1 cellular context compared by ENCODE assay signal in the genomic region with DNA sequence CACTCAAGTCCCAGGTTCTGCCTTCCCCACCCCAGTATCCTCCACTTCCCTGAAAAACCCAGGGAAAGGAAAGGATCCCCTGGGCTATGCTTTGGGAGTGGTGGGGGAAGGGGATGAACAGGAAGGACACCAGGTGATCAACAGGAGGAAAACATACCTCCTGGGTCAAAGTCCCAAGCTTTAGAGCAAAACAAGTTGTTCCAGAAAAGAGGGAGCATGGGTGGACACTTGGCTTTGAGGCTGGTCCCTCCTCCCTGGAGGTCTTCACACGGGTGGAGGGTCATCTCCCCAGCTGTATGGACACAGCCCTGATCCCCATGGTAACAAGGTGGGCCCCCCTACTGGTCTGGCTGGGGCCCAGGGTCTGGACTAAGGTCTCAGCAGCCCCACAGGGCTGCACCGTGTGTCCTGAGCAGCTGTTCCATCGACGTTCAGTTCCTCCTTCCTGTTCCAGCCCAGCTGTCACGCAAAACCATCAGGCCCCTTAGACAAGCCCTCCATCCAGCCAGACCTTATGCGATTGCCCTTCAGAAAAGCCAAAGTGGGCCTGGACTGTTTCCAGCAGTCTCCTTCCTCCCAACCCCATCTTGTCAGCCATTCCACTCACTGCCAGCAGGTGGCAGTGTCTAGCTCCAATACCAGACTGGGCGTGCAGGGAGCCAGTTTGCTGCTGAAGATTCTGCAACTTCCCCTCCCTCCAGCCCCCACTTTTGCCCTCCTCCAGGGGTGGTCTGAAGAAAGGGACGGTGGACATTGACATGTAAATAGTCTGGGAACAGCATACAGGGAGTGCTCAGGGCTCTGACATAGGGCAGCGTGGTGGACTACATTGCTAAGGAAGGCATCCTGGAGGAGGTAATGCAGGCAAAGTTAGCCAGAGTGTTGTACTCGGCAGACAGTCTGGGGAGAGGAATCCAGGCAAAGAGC.
TF ChIP-seq lines count a peak whose summit lies in the region.

No MANE protein-coding gene starts in this region.

TF ChIP-seq in K562, 482 proteins besides CTCF, POLR2A, EP300 and RAD21 (continues in another document):
- TF ChIP-seq TBL1XR1 (IDR thresholded peaks at IDR 0.05; ENCODE audit: low read length in 2 of 2), result peak in 1 of 2 experiments; percentile 83; a peak in 2 of 4 replicates
- no peak for TF ChIP-seq ZZZ3 (IDR thresholded peaks at IDR 0.05)
- TF ChIP-seq, protein P1, sequence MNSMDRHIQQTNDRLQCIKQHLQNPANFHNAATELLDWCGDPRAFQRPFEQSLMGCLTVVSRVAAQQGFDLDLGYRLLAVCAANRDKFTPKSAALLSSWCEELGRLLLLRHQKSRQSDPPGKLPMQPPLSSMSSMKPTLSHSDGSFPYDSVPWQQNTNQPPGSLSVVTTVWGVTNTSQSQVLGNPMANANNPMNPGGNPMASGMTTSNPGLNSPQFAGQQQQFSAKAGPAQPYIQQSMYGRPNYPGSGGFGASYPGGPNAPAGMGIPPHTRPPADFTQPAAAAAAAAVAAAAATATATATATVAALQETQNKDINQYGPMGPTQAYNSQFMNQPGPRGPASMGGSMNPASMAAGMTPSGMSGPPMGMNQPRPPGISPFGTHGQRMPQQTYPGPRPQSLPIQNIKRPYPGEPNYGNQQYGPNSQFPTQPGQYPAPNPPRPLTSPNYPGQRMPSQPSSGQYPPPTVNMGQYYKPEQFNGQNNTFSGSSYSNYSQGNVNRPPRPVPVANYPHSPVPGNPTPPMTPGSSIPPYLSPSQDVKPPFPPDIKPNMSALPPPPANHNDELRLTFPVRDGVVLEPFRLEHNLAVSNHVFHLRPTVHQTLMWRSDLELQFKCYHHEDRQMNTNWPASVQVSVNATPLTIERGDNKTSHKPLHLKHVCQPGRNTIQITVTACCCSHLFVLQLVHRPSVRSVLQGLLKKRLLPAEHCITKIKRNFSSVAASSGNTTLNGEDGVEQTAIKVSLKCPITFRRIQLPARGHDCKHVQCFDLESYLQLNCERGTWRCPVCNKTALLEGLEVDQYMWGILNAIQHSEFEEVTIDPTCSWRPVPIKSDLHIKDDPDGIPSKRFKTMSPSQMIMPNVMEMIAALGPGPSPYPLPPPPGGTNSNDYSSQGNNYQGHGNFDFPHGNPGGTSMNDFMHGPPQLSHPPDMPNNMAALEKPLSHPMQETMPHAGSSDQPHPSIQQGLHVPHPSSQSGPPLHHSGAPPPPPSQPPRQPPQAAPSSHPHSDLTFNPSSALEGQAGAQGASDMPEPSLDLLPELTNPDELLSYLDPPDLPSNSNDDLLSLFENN (IDR thresholded peaks at IDR 0.05; ENCODE audit: low read depth in 2 of 2, low read length in 2 of 2), result peak in 1 of 2 experiments; percentile 74; a peak in 1 of 4 replicates
- TF ChIP-seq, protein P2, sequence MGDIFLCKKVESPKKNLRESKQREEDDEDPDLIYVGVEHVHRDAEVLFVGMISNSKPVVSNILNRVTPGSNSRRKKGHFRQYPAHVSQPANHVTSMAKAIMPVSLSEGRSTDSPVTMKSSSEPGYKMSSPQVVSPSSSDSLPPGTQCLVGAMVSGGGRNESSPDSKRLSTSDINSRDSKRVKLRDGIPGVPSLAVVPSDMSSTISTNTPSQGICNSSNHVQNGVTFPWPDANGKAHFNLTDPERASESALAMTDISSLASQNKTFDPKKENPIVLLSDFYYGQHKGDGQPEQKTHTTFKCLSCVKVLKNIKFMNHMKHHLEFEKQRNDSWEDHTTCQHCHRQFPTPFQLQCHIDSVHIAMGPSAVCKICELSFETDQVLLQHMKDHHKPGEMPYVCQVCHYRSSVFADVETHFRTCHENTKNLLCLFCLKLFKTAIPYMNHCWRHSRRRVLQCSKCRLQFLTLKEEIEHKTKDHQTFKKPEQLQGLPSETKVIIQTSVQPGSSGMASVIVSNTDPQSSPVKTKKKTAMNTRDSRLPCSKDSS (IDR thresholded peaks at IDR 0.05; ENCODE audit: low read depth, partially characterized antibody), result peak; percentile 19
- TF ChIP-seq JUND (IDR thresholded peaks at IDR 0.05; ENCODE audit: borderline replicate concordance, low read depth, low read length), result peak; percentile 68
- TF ChIP-seq JUND (tag; IDR thresholded peaks at IDR 0.05; ENCODE audit: borderline replicate concordance, low read depth, low read length), result peak; percentile 39; the same call in 1 of the 3 replicates
- TF ChIP-seq CEBPB (tag; IDR thresholded peaks at IDR 0.05), result peak; percentile 62
- TF ChIP-seq GATAD2A (IDR thresholded peaks at IDR 0.05), result no peak
- TF ChIP-seq, protein P3, sequence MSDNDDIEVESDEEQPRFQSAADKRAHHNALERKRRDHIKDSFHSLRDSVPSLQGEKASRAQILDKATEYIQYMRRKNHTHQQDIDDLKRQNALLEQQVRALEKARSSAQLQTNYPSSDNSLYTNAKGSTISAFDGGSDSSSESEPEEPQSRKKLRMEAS (CRISPR knock-in tag; IDR thresholded peaks at IDR 0.05), result peak; percentile 42
- TF ChIP-seq, protein P4, sequence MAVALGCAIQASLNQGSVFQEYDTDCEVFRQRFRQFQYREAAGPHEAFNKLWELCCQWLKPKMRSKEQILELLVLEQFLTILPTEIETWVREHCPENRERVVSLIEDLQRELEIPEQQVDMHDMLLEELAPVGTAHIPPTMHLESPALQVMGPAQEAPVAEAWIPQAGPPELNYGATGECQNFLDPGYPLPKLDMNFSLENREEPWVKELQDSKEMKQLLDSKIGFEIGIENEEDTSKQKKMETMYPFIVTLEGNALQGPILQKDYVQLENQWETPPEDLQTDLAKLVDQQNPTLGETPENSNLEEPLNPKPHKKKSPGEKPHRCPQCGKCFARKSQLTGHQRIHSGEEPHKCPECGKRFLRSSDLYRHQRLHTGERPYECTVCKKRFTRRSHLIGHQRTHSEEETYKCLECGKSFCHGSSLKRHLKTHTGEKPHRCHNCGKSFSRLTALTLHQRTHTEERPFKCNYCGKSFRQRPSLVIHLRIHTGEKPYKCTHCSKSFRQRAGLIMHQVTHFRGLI (CRISPR knock-in tag; IDR thresholded peaks at IDR 0.05), result no peak
- no peak for TF ChIP-seq FOXO4 (CRISPR knock-in tag; IDR thresholded peaks at IDR 0.05)
- TF ChIP-seq ZNF347 (CRISPR knock-in tag; IDR thresholded peaks at IDR 0.05; ENCODE audit: low read depth), result no peak
- peak; percentile 51; the same call in 1 of the 2 replicates for TF ChIP-seq MYC (IDR thresholded peaks at IDR 0.05; ENCODE audit: low read depth, low read length)
- TF ChIP-seq MYC (CRISPR knock-in tag; IDR thresholded peaks at IDR 0.05; ENCODE audit: borderline replicate concordance, low read depth), result no peak
- TF ChIP-seq SMARCA5 (IDR thresholded peaks at IDR 0.05), result 0 out of 2 replicates have a peak, but pooled peaks have one; percentile 15
- TF ChIP-seq ZNF785 (CRISPR knock-in tag; IDR thresholded peaks at IDR 0.05), result no peak
- no peak; a peak in 1 of 4 replicates for TF ChIP-seq NRF1 (conservative IDR thresholded peaks at IDR 0.05 in 1 of 2, IDR thresholded peaks at IDR 0.05 in 1 of 2)
- TF ChIP-seq ZNF431 (CRISPR knock-in tag; IDR thresholded peaks at IDR 0.05), result no peak
- TF ChIP-seq HLTF (IDR thresholded peaks at IDR 0.05), result peak; percentile 55; the same call in 1 of the 2 replicates
- TF ChIP-seq MYBL2 (IDR thresholded peaks at IDR 0.05; ENCODE audit: low read depth), result no peak
- TF ChIP-seq MYBL2 (CRISPR knock-in tag; IDR thresholded peaks at IDR 0.05; ENCODE audit: borderline replicate concordance), result no peak
- no peak for TF ChIP-seq PURB (CRISPR knock-in tag; IDR thresholded peaks at IDR 0.05; ENCODE audit: low read depth)
- TF ChIP-seq USF1 (CRISPR knock-in tag; IDR thresholded peaks at IDR 0.05), result 0 out of 2 replicates have a peak, but pooled peaks have one; percentile 2
- TF ChIP-seq YY1 (IDR thresholded peaks at IDR 0.05; ENCODE audit: borderline replicate concordance in 1 of 3, control insufficient read depth in 1 of 3, extremely low read depth in 1 of 3, insufficient read depth in 3 of 3, insufficient read length in 1 of 3, insufficient replicate concordance in 2 of 3, low read depth in 1 of 3, low read length in 2 of 3), result peak in 2 of 3 experiments; percentile 69 to 82
- TF ChIP-seq, protein P5, sequence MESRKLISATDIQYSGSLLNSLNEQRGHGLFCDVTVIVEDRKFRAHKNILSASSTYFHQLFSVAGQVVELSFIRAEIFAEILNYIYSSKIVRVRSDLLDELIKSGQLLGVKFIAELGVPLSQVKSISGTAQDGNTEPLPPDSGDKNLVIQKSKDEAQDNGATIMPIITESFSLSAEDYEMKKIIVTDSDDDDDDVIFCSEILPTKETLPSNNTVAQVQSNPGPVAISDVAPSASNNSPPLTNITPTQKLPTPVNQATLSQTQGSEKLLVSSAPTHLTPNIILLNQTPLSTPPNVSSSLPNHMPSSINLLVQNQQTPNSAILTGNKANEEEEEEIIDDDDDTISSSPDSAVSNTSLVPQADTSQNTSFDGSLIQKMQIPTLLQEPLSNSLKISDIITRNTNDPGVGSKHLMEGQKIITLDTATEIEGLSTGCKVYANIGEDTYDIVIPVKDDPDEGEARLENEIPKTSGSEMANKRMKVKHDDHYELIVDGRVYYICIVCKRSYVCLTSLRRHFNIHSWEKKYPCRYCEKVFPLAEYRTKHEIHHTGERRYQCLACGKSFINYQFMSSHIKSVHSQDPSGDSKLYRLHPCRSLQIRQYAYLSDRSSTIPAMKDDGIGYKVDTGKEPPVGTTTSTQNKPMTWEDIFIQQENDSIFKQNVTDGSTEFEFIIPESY (CRISPR knock-in tag; IDR thresholded peaks at IDR 0.05), result 0 out of 2 replicates have a peak, but pooled peaks have one; percentile 52
- peak in 1 of 2 experiments; percentile 37; a peak in 1 of 4 replicates for TF ChIP-seq HDAC1 (IDR thresholded peaks at IDR 0.05)
- TF ChIP-seq, protein P6, sequence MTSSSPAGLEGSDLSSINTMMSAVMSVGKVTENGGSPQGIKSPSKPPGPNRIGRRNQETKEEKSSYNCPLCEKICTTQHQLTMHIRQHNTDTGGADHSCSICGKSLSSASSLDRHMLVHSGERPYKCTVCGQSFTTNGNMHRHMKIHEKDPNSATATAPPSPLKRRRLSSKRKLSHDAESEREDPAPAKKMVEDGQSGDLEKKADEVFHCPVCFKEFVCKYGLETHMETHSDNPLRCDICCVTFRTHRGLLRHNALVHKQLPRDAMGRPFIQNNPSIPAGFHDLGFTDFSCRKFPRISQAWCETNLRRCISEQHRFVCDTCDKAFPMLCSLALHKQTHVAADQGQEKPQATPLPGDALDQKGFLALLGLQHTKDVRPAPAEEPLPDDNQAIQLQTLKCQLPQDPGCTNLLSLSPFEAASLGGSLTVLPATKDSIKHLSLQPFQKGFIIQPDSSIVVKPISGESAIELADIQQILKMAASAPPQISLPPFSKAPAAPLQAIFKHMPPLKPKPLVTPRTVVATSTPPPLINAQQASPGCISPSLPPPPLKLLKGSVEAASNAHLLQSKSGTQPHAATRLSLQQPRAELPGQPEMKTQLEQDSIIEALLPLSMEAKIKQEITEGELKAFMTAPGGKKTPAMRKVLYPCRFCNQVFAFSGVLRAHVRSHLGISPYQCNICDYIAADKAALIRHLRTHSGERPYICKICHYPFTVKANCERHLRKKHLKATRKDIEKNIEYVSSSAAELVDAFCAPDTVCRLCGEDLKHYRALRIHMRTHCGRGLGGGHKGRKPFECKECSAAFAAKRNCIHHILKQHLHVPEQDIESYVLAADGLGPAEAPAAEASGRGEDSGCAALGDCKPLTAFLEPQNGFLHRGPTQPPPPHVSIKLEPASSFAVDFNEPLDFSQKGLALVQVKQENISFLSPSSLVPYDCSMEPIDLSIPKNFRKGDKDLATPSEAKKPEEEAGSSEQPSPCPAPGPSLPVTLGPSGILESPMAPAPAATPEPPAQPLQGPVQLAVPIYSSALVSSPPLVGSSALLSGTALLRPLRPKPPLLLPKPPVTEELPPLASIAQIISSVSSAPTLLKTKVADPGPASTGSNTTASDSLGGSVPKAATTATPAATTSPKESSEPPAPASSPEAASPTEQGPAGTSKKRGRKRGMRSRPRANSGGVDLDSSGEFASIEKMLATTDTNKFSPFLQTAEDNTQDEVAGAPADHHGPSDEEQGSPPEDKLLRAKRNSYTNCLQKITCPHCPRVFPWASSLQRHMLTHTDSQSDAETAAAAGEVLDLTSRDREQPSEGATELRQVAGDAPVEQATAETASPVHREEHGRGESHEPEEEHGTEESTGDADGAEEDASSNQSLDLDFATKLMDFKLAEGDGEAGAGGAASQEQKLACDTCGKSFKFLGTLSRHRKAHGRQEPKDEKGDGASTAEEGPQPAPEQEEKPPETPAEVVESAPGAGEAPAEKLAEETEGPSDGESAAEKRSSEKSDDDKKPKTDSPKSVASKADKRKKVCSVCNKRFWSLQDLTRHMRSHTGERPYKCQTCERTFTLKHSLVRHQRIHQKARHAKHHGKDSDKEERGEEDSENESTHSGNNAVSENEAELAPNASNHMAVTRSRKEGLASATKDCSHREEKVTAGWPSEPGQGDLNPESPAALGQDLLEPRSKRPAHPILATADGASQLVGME (CRISPR knock-in tag; IDR thresholded peaks at IDR 0.05), result 0 out of 2 replicates have a peak, but pooled peaks have one; percentile 58
- TF ChIP-seq L3MBTL2 (IDR thresholded peaks at IDR 0.05), result peak; percentile 43
- no peak for TF ChIP-seq HSF4 (CRISPR knock-in tag; IDR thresholded peaks at IDR 0.05; ENCODE audit: borderline replicate concordance)
